ENCODE assay signal across 1 cellular context in the genomic region with DNA sequence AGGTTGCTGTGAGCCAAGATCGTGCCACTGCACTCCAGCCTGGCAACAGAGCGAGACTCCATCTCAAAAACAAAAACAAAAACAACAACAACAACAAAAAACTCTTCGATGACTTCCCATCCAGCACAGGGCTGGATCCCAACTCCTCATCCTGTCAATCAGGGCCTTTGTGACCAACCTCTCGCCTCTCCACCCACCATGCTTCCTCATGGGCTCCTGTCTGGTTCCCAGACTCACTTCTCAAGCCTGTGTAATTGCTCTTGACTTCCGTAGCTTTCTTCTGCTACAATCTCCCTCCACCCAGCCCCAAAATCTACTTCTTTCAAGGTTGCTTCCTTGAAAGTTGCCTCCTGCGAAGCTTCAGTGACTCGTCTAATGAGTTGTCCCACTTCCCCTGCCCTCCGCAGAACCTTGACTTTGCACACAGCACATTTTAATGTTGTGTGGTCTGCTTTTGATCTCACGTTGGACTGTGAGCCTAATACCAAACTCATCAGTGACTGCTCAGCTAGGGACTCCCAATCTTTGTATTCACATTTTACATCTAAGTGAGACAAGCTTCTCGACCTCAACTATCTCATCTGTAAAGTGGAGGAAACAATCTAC.
TF ChIP-seq lines count a peak whose summit lies in the region.

No MANE protein-coding gene starts in this region.

TF ChIP-seq in H1, 55 proteins besides CTCF, POLR2A, EP300 and RAD21:
- TF ChIP-seq JUN (IDR thresholded peaks at IDR 0.05; ENCODE audit: low read depth, low read length) (no peak), BCL11A (IDR thresholded peaks at IDR 0.05; ENCODE audit: low read depth in 2 of 2, low read length in 2 of 2) (no peak), NRF1 (IDR thresholded peaks at IDR 0.05; ENCODE audit: low read depth, low read length) (no peak), EZH2 (IDR thresholded peaks at IDR 0.05; ENCODE audit: low read depth, low read length, severe bottlenecking) (no peak), RBBP5 (IDR thresholded peaks at IDR 0.05; ENCODE audit: borderline replicate concordance, low read depth, low read length) (no peak), CBX8 (IDR thresholded peaks at IDR 0.05; ENCODE audit: borderline replicate concordance, low read depth, low read length) (no peak)
- TF ChIP-seq, protein P1, sequence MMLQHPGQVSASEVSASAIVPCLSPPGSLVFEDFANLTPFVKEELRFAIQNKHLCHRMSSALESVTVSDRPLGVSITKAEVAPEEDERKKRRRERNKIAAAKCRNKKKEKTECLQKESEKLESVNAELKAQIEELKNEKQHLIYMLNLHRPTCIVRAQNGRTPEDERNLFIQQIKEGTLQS (IDR thresholded peaks at IDR 0.05; ENCODE audit: insufficient read depth, low read depth, low read length): no peak
